20 cellular contexts compared by ENCODE assay signal in the genomic region with DNA sequence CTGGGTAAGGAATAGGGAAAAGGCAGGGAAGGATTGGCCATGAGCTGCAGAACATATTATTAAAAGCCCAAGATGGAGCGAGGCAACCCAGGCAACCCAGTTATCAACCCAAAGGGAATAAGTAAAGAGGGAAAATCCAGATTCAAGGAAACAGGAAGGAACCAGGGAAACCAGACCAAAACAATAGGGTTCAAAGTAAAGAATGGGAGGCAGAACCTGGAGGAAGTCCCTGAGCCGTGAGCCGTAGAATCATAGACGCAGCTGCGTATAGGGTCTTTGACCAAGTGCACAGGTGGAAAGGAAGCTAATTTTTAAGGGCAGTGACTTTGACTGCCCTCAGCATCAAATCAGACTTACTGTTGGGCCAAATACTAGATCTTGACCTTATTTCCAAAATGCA.
DNase-seq lines count a peak whose midpoint lies in the region; FAIRE-seq and TF ChIP-seq lines count a peak whose summit lies in the region.
"Had no signal": no experiment of that assay in that cellular context is flagged by ENCODE, and none has a peak within 500 bp of the region (broad histone marks: within the 10 kb centered on the region; RNA-seq: fewer than 3 reads in every experiment).

No MANE protein-coding gene starts in this region.

- DNase-seq in H1 (ENCODE audit: low read depth in 1 of 2, low spot score in 2 of 2) (no peak), smooth muscle cell (lab: John Stamatoyannopoulos, UW; ENCODE audit: unreplicated experiment) (no peak), AG08395 (ENCODE audit: low spot score) (no peak), Karpas-422 (no peak)
- DNase-seq: BE2C; Caco-2; CD4-positive, alpha-beta T cell; DMS153; DMS79; GDM1; GM23248; HCEC 1CT; IMR-90 had no signal

- H4K91ac ChIP-seq in H1 (replicated peaks; ENCODE audit: insufficient read length, low read length), result no peak overlapping the region

- no peak overlapping the region for H2BK5ac ChIP-seq in H1 (ENCODE audit: low read depth, low read length)

- H3K9ac ChIP-seq in BLaER1 (no peak overlapping the region), H1 (replicated peaks in 1 of 4; ENCODE audit: extremely low read depth in 1 of 4, low read depth in 3 of 4, low read length in 3 of 4) (no peak overlapping the region), smooth muscle cell (ENCODE audit: low read depth) (no peak overlapping the region), Karpas-422 (ENCODE audit: low read length) (no peak overlapping the region)
- H3K9ac ChIP-seq: GM23248 had no signal

- H3K4me3 ChIP-seq in BLaER1 (no peak overlapping the region), H1 (ENCODE audit: extremely low read depth in 1 of 4, insufficient read depth in 2 of 4, low read depth in 3 of 4, low read length in 4 of 4) (no peak overlapping the region), mesodermal cell (ENCODE audit: extremely low read depth, insufficient read depth, low read length, poor library complexity, severe bottlenecking) (no peak overlapping the region), smooth muscle cell (no peak overlapping the region), Karpas-422 (ENCODE audit: low read length) (no peak overlapping the region)
- H3K4me3 ChIP-seq: GM23248 had no signal

- 92% methylated on average over 5 of the region's 5 CpGs; no CpG with 5 or more reads in 1 of the 2 experiments for WGBS in H1 (ENCODE audit: extremely low coverage in 1 of 2, insufficient coverage in 1 of 2, insufficient read length in 1 of 2, insufficient replicate concordance in 2 of 2, low coverage in 1 of 2, low lambda C conversion rate in 2 of 2, missing lambda C conversion rate in 1 of 2), 2 experiments
- 88 to 100% methylated on average over 5 of the region's 5 CpGs for WGBS in mesodermal cell (ENCODE audit: insufficient coverage in 2 of 2), 2 experiments
- WGBS in smooth muscle cell (ENCODE audit: low lambda C conversion rate), result 96% methylated on average over 5 of the region's 5 CpGs

- H3K9me3 ChIP-seq in BLaER1 (no peaks in the 10 kb centered on the region), H1 (ENCODE audit: insufficient read depth in 2 of 2, low read depth in 1 of 2, low read length in 1 of 2) (no peaks in the 10 kb centered on the region), mesodermal cell (ENCODE audit: control insufficient read depth, low read length) (no peaks in the 10 kb centered on the region), smooth muscle cell (replicated peaks; ENCODE audit: low read depth) (no peaks in the 10 kb centered on the region), Karpas-422 (ENCODE audit: low read length) (no peaks in the 10 kb centered on the region)
- H3K9me3 ChIP-seq: BE2C, Caco-2 had no signal

- H2AFZ ChIP-seq in H1 (ENCODE audit: low read length) (0 out of 2 replicates have a peak overlapping the region, but pooled peaks have one; percentile 27), smooth muscle cell (ENCODE audit: low read depth) (no peak overlapping the region), Karpas-422 (ENCODE audit: low read length) (no peak overlapping the region)
- H2AFZ ChIP-seq: GM23248 had no signal

- no peak for TF ChIP-seq CTCF in H1 (IDR thresholded peaks at IDR 0.05; ENCODE audit: control extremely low read depth in 1 of 3, insufficient read depth in 1 of 3, low read depth in 1 of 3, low read length in 3 of 3)
- no peak for TF ChIP-seq CTCF in smooth muscle cell (IDR thresholded peaks at IDR 0.05; ENCODE audit: borderline replicate concordance, insufficient read depth, poor library complexity, severe bottlenecking)

- TF ChIP-seq EP300 in H1 (IDR thresholded peaks at IDR 0.05; ENCODE audit: borderline replicate concordance in 1 of 2, low read depth in 2 of 2, low read length in 2 of 2), result no peak

- POLR2A ChIA-PET in H1 (lab: Charles Lee; ENCODE audit: partially characterized antibody), result no interaction called here

- no peaks in the 10 kb centered on the region for H3K79me1 ChIP-seq in H1 (ENCODE audit: low read depth, low read length)

- H3K79me2 ChIP-seq in H1 (ENCODE audit: control insufficient read depth in 1 of 2, insufficient read depth in 2 of 2, low read length in 2 of 2), result no peaks in the 10 kb centered on the region
- H3K79me2 ChIP-seq in smooth muscle cell (ENCODE audit: low read depth), result no peaks in the 10 kb centered on the region
- H3K79me2 ChIP-seq in Karpas-422 (ENCODE audit: low read length), result no peaks in the 10 kb centered on the region

- H3K4ac ChIP-seq in H1 (replicated peaks; ENCODE audit: insufficient read length, low read depth, low read length), result no peak overlapping the region

- H3K27me3 ChIP-seq in BLaER1, result no peaks in the 10 kb centered on the region
- no peaks in the 10 kb centered on the region; a peak in 1 of 7 replicates for H3K27me3 ChIP-seq in H1 (replicated peaks in 1 of 4; ENCODE audit: control insufficient read depth in 3 of 4, extremely low read depth in 1 of 4, insufficient read depth in 3 of 4, low read length in 3 of 4)
- no peaks in the 10 kb centered on the region for H3K27me3 ChIP-seq in smooth muscle cell (ENCODE audit: low read depth)
- no peaks in the 10 kb centered on the region for H3K27me3 ChIP-seq in Karpas-422 (ENCODE audit: low read length)
- H3K27me3 ChIP-seq: BE2C had no signal

- no peak for FAIRE-seq in H1 (lab: Jason Lieb, UNC)
- FAIRE-seq: GM12892, GM18507, H54, HTR-8/SVneo had no signal

- no peak overlapping the region for H2BK20ac ChIP-seq in H1 (ENCODE audit: low read length)

- H4K20me1 ChIP-seq in BLaER1 (no peaks in the 10 kb centered on the region), H1 (replicated peaks in 1 of 2; ENCODE audit: control insufficient read depth in 1 of 2, insufficient read depth in 2 of 2, low read length in 2 of 2) (no peaks in the 10 kb centered on the region), smooth muscle cell (ENCODE audit: low read depth) (no peaks in the 10 kb centered on the region), Karpas-422 (ENCODE audit: insufficient read depth, low read depth, low read length) (no peaks in the 10 kb centered on the region)

- no peak overlapping the region for H3K18ac ChIP-seq in H1 (ENCODE audit: extremely low read depth, low read length)

- no peak overlapping the region for H4K8ac ChIP-seq in H1 (ENCODE audit: extremely low read depth, insufficient read depth, low read length)

- no peak overlapping the region for H2AK5ac ChIP-seq in H1 (ENCODE audit: low read depth, low read length)

- no peak overlapping the region for H3K23ac ChIP-seq in H1 (ENCODE audit: insufficient read length)

- H4K5ac ChIP-seq in H1 (ENCODE audit: insufficient read length, low read depth, low read length), result no peak overlapping the region

- H3K23me2 ChIP-seq in H1 (ENCODE audit: low read depth, low read length), result no peaks in the 10 kb centered on the region

- H3K9me2 ChIP-seq in Karpas-422 (replicated peaks; ENCODE audit: insufficient read depth, low read length), result no peaks in the 10 kb centered on the region

- H3K36me3 ChIP-seq in BLaER1 (no peaks in the 10 kb centered on the region), H1 (ENCODE audit: control insufficient read depth in 2 of 4, insufficient read depth in 4 of 4, low read length in 3 of 4) (no peaks in the 10 kb centered on the region), mesodermal cell (ENCODE audit: control insufficient read depth, insufficient read depth, low read length) (no peaks in the 10 kb centered on the region), smooth muscle cell (ENCODE audit: low read depth) (no peaks in the 10 kb centered on the region), Karpas-422 (ENCODE audit: insufficient read depth, low read length) (no peaks in the 10 kb centered on the region)
- H3K36me3 ChIP-seq: BE2C had no signal

- TF ChIP-seq POLR2A in H1 (IDR thresholded peaks at IDR 0.05; ENCODE audit: control extremely low read depth in 1 of 2, low read depth in 2 of 2, low read length in 2 of 2), result no peak

- peaks cover 13% of the 10 kb centered on the region for H3F3A ChIP-seq in smooth muscle cell (ENCODE audit: low read depth)

- H2BK15ac ChIP-seq in H1 (ENCODE audit: low read length), result no peak overlapping the region

- no peak overlapping the region for H2BK120ac ChIP-seq in H1 (replicated peaks; ENCODE audit: low read depth, low read length)

- H2BK12ac ChIP-seq in H1 (ENCODE audit: low read depth, low read length), result no peak overlapping the region

- no peak overlapping the region for H3K27ac ChIP-seq in BLaER1
- H3K27ac ChIP-seq in H1 (ENCODE audit: low read depth, low read length), result no peak overlapping the region
- H3K27ac ChIP-seq in mesodermal cell (ENCODE audit: low read depth, low read length, severe bottlenecking), result peak overlapping the region; percentile 57
- peak overlapping the region; percentile 56 for H3K27ac ChIP-seq in smooth muscle cell (ENCODE audit: low read depth)
- no peak overlapping the region for H3K27ac ChIP-seq in Karpas-422 (ENCODE audit: low read length)
- H3K27ac ChIP-seq: C4-2B, GM23248 had no signal

- H3K4me1 ChIP-seq in BLaER1 (peaks cover 15% of the 10 kb centered on the region), H1 (replicated peaks in 1 of 4; ENCODE audit: control insufficient read depth in 3 of 4, insufficient read depth in 4 of 4, low read length in 3 of 4) (peaks cover 0 to 4% (median 0%) of the 10 kb centered on the region in 4 experiments; a peak in 1 of 7 replicates), mesodermal cell (ENCODE audit: control insufficient read depth, insufficient read depth, low read length, poor library complexity, severe bottlenecking) (peaks cover 18% of the 10 kb centered on the region), smooth muscle cell (ENCODE audit: low read depth) (peaks cover 5% of the 10 kb centered on the region), Karpas-422 (ENCODE audit: low read length) (no peaks in the 10 kb centered on the region)
- H3K4me1 ChIP-seq: BE2C, Caco-2 had no signal

- H3K14ac ChIP-seq in H1 (ENCODE audit: insufficient read length), result no peak overlapping the region

- TF ChIP-seq RAD21 in H1 (IDR thresholded peaks at IDR 0.05 in 1 of 2, conservative IDR thresholded peaks at IDR 0.05 in 1 of 2; ENCODE audit: low read depth in 2 of 2, low read length in 2 of 2), result no peak

- H3K4me2 ChIP-seq in BLaER1, result peak overlapping the region; percentile 2; the same call in 1 of the 2 replicates
- H3K4me2 ChIP-seq in H1 (ENCODE audit: insufficient read depth in 1 of 2, low read depth in 2 of 2, low read length in 2 of 2), result no peak overlapping the region
- H3K4me2 ChIP-seq in smooth muscle cell, result no peak overlapping the region
- H3K4me2 ChIP-seq in Karpas-422 (ENCODE audit: low read depth, low read length, poor library complexity, severe bottlenecking), result no peak overlapping the region

- CTCF ChIA-PET in H1 (lab: Charles Lee; ENCODE audit: partially characterized antibody), result interaction anchor here (1.5 kb wide), 1 partner anchor 9 kb away, joined by 4 read pairs; no protein-coding TSS in a partner anchor

- H3K56ac ChIP-seq in H1 (replicated peaks; ENCODE audit: insufficient read length, low read depth, low read length), result no peak overlapping the region

TF ChIP-seq in H1, 55 proteins besides CTCF, POLR2A, EP300 and RAD21 (continues in another document):
- TF ChIP-seq CBX8 (IDR thresholded peaks at IDR 0.05; ENCODE audit: borderline replicate concordance, low read depth, low read length) (no peak), GTF2F1 (IDR thresholded peaks at IDR 0.05; ENCODE audit: borderline replicate concordance, low read depth, low read length) (no peak), TBP (IDR thresholded peaks at IDR 0.05; ENCODE audit: low read depth, low read length) (no peak), BCL11A (IDR thresholded peaks at IDR 0.05; ENCODE audit: low read depth in 2 of 2, low read length in 2 of 2) (no peak), CBX5 (IDR thresholded peaks at IDR 0.05; ENCODE audit: low read depth, low read length) (no peak)

Comparison
In these comparisons a context has a peak if more than half of its experiments do, and no peak if none do; other contexts are left out.
1. H3K27ac ChIP-seq: peak in mesodermal cell (single experiment) and smooth muscle cell (single experiment); none in BLaER1 (single experiment), H1 (single experiment) and Karpas-422 (single experiment).